18 cellular contexts compared by ENCODE assay signal in genomic region chr1:40921522-40921921, GRCh38. TPM values are rescaled to one million over a fixed set of nuclear protein-coding genes. Genes with fewer than 3 reads are reported as not detected.
A peak's percentile ranks its signal among the peaks of the same experiment; 100 is the strongest.
DNase-seq lines count a peak whose midpoint lies in the region; ATAC-seq and TF ChIP-seq lines count a peak whose summit lies in the region.
"Had no signal": no experiment of that assay in that cellular context is flagged by ENCODE, and none has a peak within 500 bp of the region (broad histone marks: within the 10 kb centered on the region; RNA-seq: fewer than 3 reads in every experiment).

No MANE protein-coding gene starts in this region.

- no peak overlapping the region for H3K23ac ChIP-seq in neuronal stem cell (ENCODE audit: low read depth, low read length, poor library complexity)

- H2BK12ac ChIP-seq in neuronal stem cell (ENCODE audit: low read length), result no peak overlapping the region

- WGBS in heart left ventricle, 4 donors, result 82 to 87% (median 85%) methylated on average over 4 of the region's 4 CpGs
- WGBS in body of pancreas, 2 donors, result 84 to 90% methylated on average over 4 of the region's 4 CpGs
- no CpG with 5 or more reads among the region's 4 CpGs for WGBS in neuronal stem cell (ENCODE audit: extremely low coverage in 2 of 2, insufficient read length in 2 of 2, insufficient replicate concordance in 1 of 2), 2 donors

- H3K4me1 ChIP-seq in heart left ventricle (no peaks in the 10 kb centered on the region), body of pancreas (peaks cover 46% of the 10 kb centered on the region), neuronal stem cell (ENCODE audit: control insufficient read depth in 2 of 2, insufficient read depth in 1 of 2, low read depth in 1 of 2, low read length in 2 of 2) (peaks cover 0 to 8% of the 10 kb centered on the region in 2 donors)

- no peak overlapping the region for H3K14ac ChIP-seq in neuronal stem cell (ENCODE audit: low read length)

- H2BK15ac ChIP-seq in neuronal stem cell (ENCODE audit: low read length), result no peak overlapping the region

- no peak for TF ChIP-seq POLR2A in heart left ventricle (IDR thresholded peaks at IDR 0.05)
- TF ChIP-seq POLR2A in body of pancreas (IDR thresholded peaks at IDR 0.05), result no peak

- peak overlapping the region; percentile 18 for H3K9ac ChIP-seq in neuronal stem cell (ENCODE audit: low read depth, low read length, poor library complexity)
- H3K9ac ChIP-seq: GM23248 had no signal

- no peak for TF ChIP-seq CTCF in heart left ventricle (IDR thresholded peaks at IDR 0.05)
- TF ChIP-seq CTCF in body of pancreas (IDR thresholded peaks at IDR 0.05), result no peak

- no peak overlapping the region for H3K18ac ChIP-seq in neuronal stem cell (ENCODE audit: low read length)

- H2BK120ac ChIP-seq in neuronal stem cell (ENCODE audit: low read depth, low read length), result no peak overlapping the region

- ATAC-seq in heart left ventricle (no peak), body of pancreas (no peak), HG02884 (IDR thresholded peaks at IDR 0.05; ENCODE audit: unreplicated experiment) (no peak)

- no peaks in the 10 kb centered on the region for H3K36me3 ChIP-seq in heart left ventricle
- no peaks in the 10 kb centered on the region for H3K36me3 ChIP-seq in body of pancreas (replicated peaks in 1 of 2; ENCODE audit: insufficient read depth in 1 of 2, low read depth in 2 of 2)
- no peaks in the 10 kb centered on the region for H3K36me3 ChIP-seq in neuronal stem cell (replicated peaks in 1 of 2; ENCODE audit: control insufficient read depth in 2 of 2, insufficient read depth in 2 of 2, low read length in 2 of 2)

- H3K79me1 ChIP-seq in neuronal stem cell (ENCODE audit: low read depth, low read length), result peaks cover 2% of the 10 kb centered on the region

- no peak overlapping the region for H4K8ac ChIP-seq in neuronal stem cell (ENCODE audit: low read depth, low read length)

- intact Hi-C loops in cardiac septum (cut with DNase I), result no loop called here
- intact Hi-C loops in heart left ventricle (cut with DNase I), result no loop called here
- intact Hi-C loops in body of pancreas (cut with DNase I), result no loop called here

- no peak overlapping the region for H2AK5ac ChIP-seq in neuronal stem cell (ENCODE audit: low read depth, low read length)

- DNase-seq in cardiac septum (ENCODE audit: low spot score), result peak; percentile 64
- DNase-seq in heart left ventricle, result no peak
- DNase-seq in body of pancreas, result no peak
- no peak for DNase-seq in neuronal stem cell (ENCODE audit: low spot score)
- no peak for DNase-seq in substantia nigra (lab: John Stamatoyannopoulos, UW)
- no peak for DNase-seq in middle frontal gyrus (ENCODE audit: extremely low spot score, low spot score)
- DNase-seq in DMS 273 treated with DMSO at 0.1 percent for 48 hours (lab: John Stamatoyannopoulos, UW), result no peak
- DNase-seq: C1 segment of cervical spinal cord; Calu3; CD4-positive, alpha-beta memory T cell; COR-L47; DMS153; DND-41; GM23248; H7; HCEC 1CT; HFFc6 had no signal

- no peak overlapping the region for H3K27ac ChIP-seq in heart left ventricle
- peak overlapping the region in 3 of 4 donors; percentile 84 to 90 (median 88) for H3K27ac ChIP-seq in body of pancreas
- H3K27ac ChIP-seq in neuronal stem cell (replicated peaks; ENCODE audit: low read length), result no peak overlapping the region
- peak overlapping the region; percentile 33 for H3K27ac ChIP-seq in substantia nigra (ENCODE audit: low read depth, low read length, poor library complexity, severe bottlenecking)
- H3K27ac ChIP-seq: GM23248 had no signal

- H3K4me2 ChIP-seq in neuronal stem cell (ENCODE audit: insufficient read depth, low read length, poor library complexity, severe bottlenecking), result no peak overlapping the region

- H4K91ac ChIP-seq in neuronal stem cell (ENCODE audit: low read depth, low read length, poor library complexity), result no peak overlapping the region

- no peak overlapping the region for H2BK5ac ChIP-seq in neuronal stem cell (ENCODE audit: low read length)

- H3K9me3 ChIP-seq in heart left ventricle (no peaks in the 10 kb centered on the region), body of pancreas (no peaks in the 10 kb centered on the region), neuronal stem cell (replicated peaks in 1 of 2; ENCODE audit: control insufficient read depth in 2 of 2, insufficient read depth in 1 of 2, low read depth in 1 of 2, low read length in 2 of 2) (no peaks in the 10 kb centered on the region)

- H3K27me3 ChIP-seq in heart left ventricle (no peaks in the 10 kb centered on the region), body of pancreas (no peaks in the 10 kb centered on the region), neuronal stem cell (ENCODE audit: control insufficient read depth in 3 of 3, insufficient read depth in 3 of 3, low read depth in 1 of 3, low read length in 3 of 3) (peaks cover 0 to 10% (median 0%) of the 10 kb centered on the region in 3 experiments)

- H3K4me3 ChIP-seq in heart left ventricle (no peak overlapping the region), body of pancreas (no peak overlapping the region), neuronal stem cell (ENCODE audit: low read length in 2 of 2) (peak overlapping the region in 1 of 2 donors; percentile 56)
- H3K4me3 ChIP-seq: GM23248 had no signal

- no peak overlapping the region for H2AFZ ChIP-seq in neuronal stem cell (ENCODE audit: low read length)
- H2AFZ ChIP-seq: GM23248 had no signal

- H3K4ac ChIP-seq in neuronal stem cell (ENCODE audit: low read length), result no peak overlapping the region

RNA-seq across cellular contexts. Expression of gene CTPS1, which starts 58.0 kb away (rescaled TPM):
- total RNA-seq in cardiac septum, result 8.5 TPM
- total RNA-seq in heart left ventricle, result 10 to 100 TPM in 3 of 9 donors, 1 to 10 TPM in 6; 5.4 to 14.0 (median 7.4) TPM
- polyA plus RNA-seq in heart left ventricle, result 10 to 100 TPM in 1 of 2 donors, 1 to 10 TPM in 1; 3.7 to 22.5 TPM
- 10 to 100 TPM in 1 of 2 donors, 1 to 10 TPM in 1; 8.9 to 13.0 TPM for total RNA-seq in body of pancreas
- polyA plus RNA-seq in neuronal stem cell (2013, experiment 1 of 2), result 53.2 TPM
- 53.4 TPM for polyA plus RNA-seq in neuronal stem cell (2013, experiment 2 of 2)

RNA-seq across cellular contexts. Expression of gene CITED4, which starts 59.4 kb away (rescaled TPM):
- total RNA-seq in cardiac septum (8.7 TPM), heart left ventricle (10 to 100 TPM; 23.7 to 49.5 (median 34.3) TPM), body of pancreas (100 to 1,000 TPM; 180 to 465 TPM)
- 10 to 100 TPM in 1 of 2 donors, 1 to 10 TPM in 1; 3.2 to 19.1 TPM for polyA plus RNA-seq in heart left ventricle
- polyA plus RNA-seq in neuronal stem cell (2013, experiment 1 of 2), result 17.7 TPM
- polyA plus RNA-seq in neuronal stem cell (2013, experiment 2 of 2), result 17.8 TPM
- total RNA-seq: GM23248 had no signal
- polyA plus RNA-seq: GM23248 had no signal

Comparison
In these comparisons a context has a peak if more than half of its experiments do, and no peak if none do; other contexts are left out.
1. H3K27ac ChIP-seq: peak in body of pancreas (3 of 4) and substantia nigra (single experiment); none in heart left ventricle (0 of 12) and neuronal stem cell (single experiment).